ENCODE assay signal across 10 cellular contexts in genomic region chr12:68565391-68565903, GRCh38. TPM values are rescaled to one million over a fixed set of nuclear protein-coding genes. Genes with fewer than 3 reads are reported as not detected.
DNase-seq lines count a peak whose midpoint lies in the region; ATAC-seq and TF ChIP-seq lines count a peak whose summit lies in the region.
"Had no signal": no experiment of that assay in that cellular context is flagged by ENCODE, and none has a peak within 500 bp of the region (broad histone marks: within the 10 kb centered on the region; RNA-seq: fewer than 3 reads in every experiment).

No MANE protein-coding gene starts in this region.

- H3K4me3 Mint-ChIP-seq in activated CD4-positive, alpha-beta T cell treated with anti-CD3 and anti-CD28 coated beads, Interleukin-2, amount 10 ng/mL, durations not matched to agents 7 days and 5 days = no peak overlapping the region
- no peak overlapping the region for H3K4me3 Mint-ChIP-seq in T-cell
- no peak overlapping the region for H3K4me3 Mint-ChIP-seq in stimulated activated naive CD8-positive, alpha-beta T cell treated with anti-CD3 and anti-CD28 coated beads, Interleukin-15, amount 100 ng/mL, for 72 hours

- H3K9me3 ChIP-seq in Karpas-422 (ENCODE audit: low read length) = no peaks in the 10 kb centered on the region

- TF ChIP-seq CTCF in fibroblast of pulmonary artery (IDR thresholded peaks at IDR 0.05; ENCODE audit: low read length, missing control alignments) = no peak

- H3K4me1 Mint-ChIP-seq in activated CD4-positive, alpha-beta T cell treated with anti-CD3 and anti-CD28 coated beads, Interleukin-2, amount 10 ng/mL, durations not matched to agents 7 days and 5 days = peaks cover 21% of the 10 kb centered on the region
- H3K4me1 Mint-ChIP-seq in T-cell = peaks cover 21 to 22% (median 22%) of the 10 kb centered on the region in 3 donors
- H3K4me1 Mint-ChIP-seq in stimulated activated naive CD8-positive, alpha-beta T cell treated with anti-CD3 and anti-CD28 coated beads, Interleukin-15, amount 100 ng/mL, for 72 hours = peaks cover 37% of the 10 kb centered on the region

- H2AFZ ChIP-seq in Karpas-422 (ENCODE audit: low read length) = no peak overlapping the region

- peak in 3 of 4 experiments; percentile 31 to 58 (median 55) for ATAC-seq in T-cell (replicated peaks in 1 of 4)
- peak; percentile 89 for ATAC-seq in stimulated activated naive CD8-positive, alpha-beta T cell treated with anti-CD3 and anti-CD28 coated beads, Interleukin-15, amount 100 ng/mL, for 72 hours

- H3K79me2 ChIP-seq in Karpas-422 (ENCODE audit: low read length) = no peaks in the 10 kb centered on the region

- no peak overlapping the region for H3K9ac ChIP-seq in Karpas-422 (ENCODE audit: low read length)
- H3K9ac ChIP-seq: BLaER1 treated with 17β-estradiol and CSF1 and Interleukin-3, amounts not matched to agents 10 nM and 100 nM had no signal

- H3K27me3 Mint-ChIP-seq in activated CD4-positive, alpha-beta T cell treated with anti-CD3 and anti-CD28 coated beads, Interleukin-2, amount 10 ng/mL, durations not matched to agents 7 days and 5 days = no peaks in the 10 kb centered on the region
- no peaks in the 10 kb centered on the region for H3K27me3 Mint-ChIP-seq in T-cell
- H3K27me3 Mint-ChIP-seq in stimulated activated naive CD8-positive, alpha-beta T cell treated with anti-CD3 and anti-CD28 coated beads, Interleukin-15, amount 100 ng/mL, for 72 hours = no peaks in the 10 kb centered on the region

- no peaks in the 10 kb centered on the region for H3K36me3 ChIP-seq in Karpas-422 (ENCODE audit: insufficient read depth, low read length)

- no peaks in the 10 kb centered on the region for H3K4me1 ChIP-seq in Karpas-422 (ENCODE audit: low read length)

- no peak overlapping the region for H3K4me3 ChIP-seq in fibroblast of pulmonary artery (replicated peaks; ENCODE audit: low read depth, low read length)
- no peak overlapping the region for H3K4me3 ChIP-seq in Karpas-422 (ENCODE audit: low read length)
- H3K4me3 ChIP-seq: BLaER1 treated with 17β-estradiol and CSF1 and Interleukin-3, amounts not matched to agents 10 nM and 100 nM had no signal

- DNase-seq in activated CD4-positive, alpha-beta T cell treated with anti-CD3 and anti-CD28 coated beads, Interleukin-2, amount 10 ng/mL, durations not matched to agents 7 days and 5 days = no peak
- no peak for DNase-seq in activated CD4-positive, alpha-beta T cell treated with anti-CD3 and anti-CD28 coated beads, Interleukin-2, amount 50 U/mL, for 48 hours
- DNase-seq in T-cell (no peak), fibroblast of pulmonary artery (ENCODE audit: low read depth) (peak; percentile 64), NCI-H446 treated with DMSO at 0.1 percent for 48 hours (lab: John Stamatoyannopoulos, UW) (no peak), OCI-M2 (lab: John Stamatoyannopoulos, UW; ENCODE audit: unreplicated experiment) (no peak), Karpas-422 (no peak)
- DNase-seq in stimulated activated naive CD8-positive, alpha-beta T cell treated with anti-CD3 and anti-CD28 coated beads, Interleukin-15, amount 100 ng/mL, for 72 hours = no peak
- DNase-seq: activated effector memory CD4-positive, alpha-beta T cell treated with Interleukin-2 at 50 U/mL for 16 hours had no signal

- no peaks in the 10 kb centered on the region for H3K27me3 ChIP-seq in Karpas-422 (ENCODE audit: low read length)
- H3K27me3 ChIP-seq: BLaER1 treated with 17β-estradiol and CSF1 and Interleukin-3, amounts not matched to agents 10 nM and 100 nM had no signal

- H3K4me2 ChIP-seq in Karpas-422 (ENCODE audit: low read depth, low read length, poor library complexity, severe bottlenecking) = no peak overlapping the region

- POLR2A ChIA-PET in activated CD4-positive, alpha-beta T cell treated with anti-CD3 and anti-CD28 coated beads, Interleukin-2, amount 10 ng/mL, durations not matched to agents 7 days and 5 days (lab: Charles Lee) = interaction anchor here (0.7 kb wide), 1 partner anchor 62 kb away, joined by 3 read pairs; no protein-coding TSS in a partner anchor
- POLR2A ChIA-PET in T-cell (lab: Charles Lee) = interaction anchor here (0.5 to 0.7 kb wide), 3 partner anchors 15 to 111 kb away, joined by 3 read pairs; no protein-coding TSS in a partner anchor

- CTCF ChIA-PET in activated CD4-positive, alpha-beta T cell treated with anti-CD3 and anti-CD28 coated beads, Interleukin-2, amount 10 ng/mL, durations not matched to agents 7 days and 5 days (lab: Charles Lee) = interaction anchor here (1.0 to 1.9 kb wide), 2 partner anchors 10 to 13 kb away, joined by 4 to 8 read pairs; no protein-coding TSS in a partner anchor
- CTCF ChIA-PET in T-cell (lab: Charles Lee) = no interaction called here

- peak overlapping the region; percentile 15 for H3K27ac Mint-ChIP-seq in activated CD4-positive, alpha-beta T cell treated with anti-CD3 and anti-CD28 coated beads, Interleukin-2, amount 10 ng/mL, durations not matched to agents 7 days and 5 days
- no peak overlapping the region for H3K27ac Mint-ChIP-seq in T-cell
- H3K27ac Mint-ChIP-seq in stimulated activated naive CD8-positive, alpha-beta T cell treated with anti-CD3 and anti-CD28 coated beads, Interleukin-15, amount 100 ng/mL, for 72 hours = no peak overlapping the region

- H4K20me1 ChIP-seq in Karpas-422 (ENCODE audit: insufficient read depth, low read depth, low read length) = no peaks in the 10 kb centered on the region
- H4K20me1 ChIP-seq: BLaER1 treated with 17β-estradiol and CSF1 and Interleukin-3, amounts not matched to agents 10 nM and 100 nM had no signal

- no peaks in the 10 kb centered on the region for H3K9me3 Mint-ChIP-seq in activated CD4-positive, alpha-beta T cell treated with anti-CD3 and anti-CD28 coated beads, Interleukin-2, amount 10 ng/mL, durations not matched to agents 7 days and 5 days
- no peaks in the 10 kb centered on the region for H3K9me3 Mint-ChIP-seq in T-cell
- H3K9me3 Mint-ChIP-seq in stimulated activated naive CD8-positive, alpha-beta T cell treated with anti-CD3 and anti-CD28 coated beads, Interleukin-15, amount 100 ng/mL, for 72 hours = peaks cover 0 to 1% of the 10 kb centered on the region in 2 donors

- no peak overlapping the region for H3K27ac ChIP-seq in Karpas-422 (ENCODE audit: low read length)
- H3K27ac ChIP-seq: BLaER1 treated with 17β-estradiol and CSF1 and Interleukin-3, amounts not matched to agents 10 nM and 100 nM had no signal

- H3K36me3 Mint-ChIP-seq in activated CD4-positive, alpha-beta T cell treated with anti-CD3 and anti-CD28 coated beads, Interleukin-2, amount 10 ng/mL, durations not matched to agents 7 days and 5 days (ENCODE audit: low read depth) = no peaks in the 10 kb centered on the region
- H3K36me3 Mint-ChIP-seq in T-cell = no peaks in the 10 kb centered on the region

- H3K9me2 ChIP-seq in Karpas-422 (replicated peaks; ENCODE audit: insufficient read depth, low read length) = no peaks in the 10 kb centered on the region

RNA-seq across cellular contexts. Expression of gene RAP1B, which starts 45.3 kb away (rescaled TPM):
- total RNA-seq in activated CD4-positive, alpha-beta T cell treated with anti-CD3 and anti-CD28 coated beads, Interleukin-2, amount 10 ng/mL, durations not matched to agents 7 days and 5 days = 100 to 1,000 TPM; 223 to 284 TPM
- total RNA-seq in T-cell = 100 to 1,000 TPM; 163 to 290 (median 170) TPM
- 95.4 and 153 TPM in 2 replicates for total RNA-seq in Karpas-422 (2014; rRNA removed; shearing (Covaris generic); ENCODE audit: low replicate concordance)
